In genomic region chr17:82031885-82032627, GRCh38 we compare ENCODE assay signal across 8 cellular contexts. TPM values are rescaled to one million over a fixed set of nuclear protein-coding genes. Genes with fewer than 3 reads are reported as not detected.
A peak's percentile ranks its signal among the peaks of the same experiment; 100 is the strongest.
DNase-seq lines count a peak whose midpoint lies in the region; ATAC-seq and TF ChIP-seq lines count a peak whose summit lies in the region.

No MANE protein-coding gene starts in this region.

- TF ChIP-seq CTCF in WTC11 (IDR thresholded peaks at IDR 0.05) (no peak), sigmoid colon (IDR thresholded peaks at IDR 0.05) (no peak)

- no peak for TF ChIP-seq EP300 in sigmoid colon (IDR thresholded peaks at IDR 0.05)

- H3K9me3 Mint-ChIP-seq in WTC11 = no peaks in the 10 kb centered on the region

- H3K27ac Mint-ChIP-seq in WTC11 = no peak overlapping the region

- DNase-seq in COLO668 (lab: John Stamatoyannopoulos, UW; ENCODE audit: unreplicated experiment) (peak; percentile 63), HuH-7.5 (ENCODE audit: low spot score) (peak; percentile 84), WTC11 (ENCODE audit: low spot score) (peak; percentile 78), sigmoid colon (no peak), DMS79 (lab: John Stamatoyannopoulos, UW) (no peak)

- H3K4me1 Mint-ChIP-seq in WTC11 = peaks cover 16% of the 10 kb centered on the region

- peak overlapping the region; percentile 65 for H3K4me3 Mint-ChIP-seq in WTC11

- H3K36me3 ChIP-seq in sigmoid colon = no peaks in the 10 kb centered on the region

- H3K4me3 ChIP-seq in sigmoid colon = peak overlapping the region in 3 of 4 donors; percentile 35 to 58 (median 36)

- no peaks in the 10 kb centered on the region for H3K27me3 Mint-ChIP-seq in WTC11 (ENCODE audit: low read depth)

- POLR2A ChIA-PET in WTC11 (lab: Charles Lee) = interaction anchor here (0.8 to 0.9 kb wide), 2 partner anchors 12 to 50 kb away, joined by 3 read pairs; no protein-coding TSS in a partner anchor

- peaks cover 0 to 38% (median 36%) of the 10 kb centered on the region in 4 donors for H3K4me1 ChIP-seq in sigmoid colon

- H3K27me3 ChIP-seq in sigmoid colon = peaks cover 6 to 21% (median 18%) of the 10 kb centered on the region in 3 donors

- H3K27ac ChIP-seq in sigmoid colon = no peak overlapping the region

- CTCF ChIA-PET in WTC11 (lab: Charles Lee) = interaction anchor here (1.0 to 5.7 kb wide), 8 partner anchors 12 to 162 kb away, joined by 4 to 119 read pairs (median 20); partner anchors contain the start of genes CENPX, FASN, LRRC45 and MAFG

- H3K9me3 ChIP-seq in sigmoid colon = no peaks in the 10 kb centered on the region

- TF ChIP-seq POLR2A in sigmoid colon (IDR thresholded peaks at IDR 0.05) = no peak

- 10 to 12% methylated on average over 59 of the region's 59 CpGs for WGBS in sigmoid colon, 2 donors

- ATAC-seq in WTC11 = peak; percentile 66
- peak; percentile 54 for ATAC-seq in esophagus mucosa
- ATAC-seq in HG03469 (IDR thresholded peaks at IDR 0.05; ENCODE audit: unreplicated experiment) = no peak
- ATAC-seq in HG02885 (IDR thresholded peaks at IDR 0.05; ENCODE audit: poor library complexity, unreplicated experiment) = no peak

- H3K36me3 Mint-ChIP-seq in WTC11 = 0 out of 2 replicates have a peak, but pooled peaks cover 6% of the 10 kb centered on the region

- intact Hi-C loops in sigmoid colon (cut with DNase I) = no loop called here

TF ChIP-seq in WTC11, 78 proteins besides CTCF, POLR2A, EP300 and RAD21:
- TF ChIP-seq, protein P1, sequence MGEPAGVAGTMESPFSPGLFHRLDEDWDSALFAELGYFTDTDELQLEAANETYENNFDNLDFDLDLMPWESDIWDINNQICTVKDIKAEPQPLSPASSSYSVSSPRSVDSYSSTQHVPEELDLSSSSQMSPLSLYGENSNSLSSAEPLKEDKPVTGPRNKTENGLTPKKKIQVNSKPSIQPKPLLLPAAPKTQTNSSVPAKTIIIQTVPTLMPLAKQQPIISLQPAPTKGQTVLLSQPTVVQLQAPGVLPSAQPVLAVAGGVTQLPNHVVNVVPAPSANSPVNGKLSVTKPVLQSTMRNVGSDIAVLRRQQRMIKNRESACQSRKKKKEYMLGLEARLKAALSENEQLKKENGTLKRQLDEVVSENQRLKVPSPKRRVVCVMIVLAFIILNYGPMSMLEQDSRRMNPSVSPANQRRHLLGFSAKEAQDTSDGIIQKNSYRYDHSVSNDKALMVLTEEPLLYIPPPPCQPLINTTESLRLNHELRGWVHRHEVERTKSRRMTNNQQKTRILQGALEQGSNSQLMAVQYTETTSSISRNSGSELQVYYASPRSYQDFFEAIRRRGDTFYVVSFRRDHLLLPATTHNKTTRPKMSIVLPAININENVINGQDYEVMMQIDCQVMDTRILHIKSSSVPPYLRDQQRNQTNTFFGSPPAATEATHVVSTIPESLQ (CRISPR knock-in tag; IDR thresholded peaks at IDR 0.05) = no peak
- TF ChIP-seq HMGA2 (CRISPR knock-in tag; IDR thresholded peaks at IDR 0.05) = no peak
- no peak for TF ChIP-seq ZMAT4 (CRISPR knock-in tag; IDR thresholded peaks at IDR 0.05)
- TF ChIP-seq, protein P2, sequence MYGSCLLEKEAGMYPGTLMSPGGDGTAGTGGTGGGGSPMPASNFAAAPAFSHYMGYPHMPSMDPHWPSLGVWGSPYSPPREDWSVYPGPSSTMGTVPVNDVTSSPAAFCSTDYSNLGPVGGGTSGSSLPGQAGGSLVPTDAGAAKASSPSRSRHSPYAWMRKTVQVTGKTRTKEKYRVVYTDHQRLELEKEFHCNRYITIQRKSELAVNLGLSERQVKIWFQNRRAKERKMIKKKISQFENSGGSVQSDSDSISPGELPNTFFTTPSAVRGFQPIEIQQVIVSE (CRISPR knock-in tag; IDR thresholded peaks at IDR 0.05; ENCODE audit: borderline replicate concordance) = no peak
- TF ChIP-seq, protein P3, sequence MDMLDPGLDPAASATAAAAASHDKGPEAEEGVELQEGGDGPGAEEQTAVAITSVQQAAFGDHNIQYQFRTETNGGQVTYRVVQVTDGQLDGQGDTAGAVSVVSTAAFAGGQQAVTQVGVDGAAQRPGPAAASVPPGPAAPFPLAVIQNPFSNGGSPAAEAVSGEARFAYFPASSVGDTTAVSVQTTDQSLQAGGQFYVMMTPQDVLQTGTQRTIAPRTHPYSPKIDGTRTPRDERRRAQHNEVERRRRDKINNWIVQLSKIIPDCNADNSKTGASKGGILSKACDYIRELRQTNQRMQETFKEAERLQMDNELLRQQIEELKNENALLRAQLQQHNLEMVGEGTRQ (CRISPR knock-in tag; IDR thresholded peaks at IDR 0.05) = no peak
- TF ChIP-seq JAZF1 (CRISPR knock-in tag; IDR thresholded peaks at IDR 0.05) = no peak
- TF ChIP-seq SP1 (CRISPR knock-in tag; conservative IDR thresholded peaks at IDR 0.05) = no peak
- TF ChIP-seq, protein P4, sequence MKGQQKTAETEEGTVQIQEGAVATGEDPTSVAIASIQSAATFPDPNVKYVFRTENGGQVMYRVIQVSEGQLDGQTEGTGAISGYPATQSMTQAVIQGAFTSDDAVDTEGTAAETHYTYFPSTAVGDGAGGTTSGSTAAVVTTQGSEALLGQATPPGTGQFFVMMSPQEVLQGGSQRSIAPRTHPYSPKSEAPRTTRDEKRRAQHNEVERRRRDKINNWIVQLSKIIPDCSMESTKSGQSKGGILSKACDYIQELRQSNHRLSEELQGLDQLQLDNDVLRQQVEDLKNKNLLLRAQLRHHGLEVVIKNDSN (CRISPR knock-in tag; IDR thresholded peaks at IDR 0.05) = peak; percentile 31; the same call in 1 of the 2 replicates
- peak; percentile 68; the same call in 1 of the 2 replicates for TF ChIP-seq FOXP1 (CRISPR knock-in tag; IDR thresholded peaks at IDR 0.05; ENCODE audit: borderline replicate concordance)
- TF ChIP-seq HMGXB4 (CRISPR knock-in tag; IDR thresholded peaks at IDR 0.05) = 0 out of 2 replicates have a peak, but pooled peaks have one; percentile 56
- TF ChIP-seq, protein P5, sequence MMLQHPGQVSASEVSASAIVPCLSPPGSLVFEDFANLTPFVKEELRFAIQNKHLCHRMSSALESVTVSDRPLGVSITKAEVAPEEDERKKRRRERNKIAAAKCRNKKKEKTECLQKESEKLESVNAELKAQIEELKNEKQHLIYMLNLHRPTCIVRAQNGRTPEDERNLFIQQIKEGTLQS (CRISPR knock-in tag; conservative IDR thresholded peaks at IDR 0.05) = no peak
- TF ChIP-seq TP53 (CRISPR knock-in tag; IDR thresholded peaks at IDR 0.05) = no peak
- TF ChIP-seq MAX (CRISPR knock-in tag; IDR thresholded peaks at IDR 0.05) = peak; percentile 82
- no peak for TF ChIP-seq ATF1 (CRISPR knock-in tag; IDR thresholded peaks at IDR 0.05)
- TF ChIP-seq RELA (CRISPR knock-in tag; IDR thresholded peaks at IDR 0.05; ENCODE audit: borderline replicate concordance) = peak; percentile 43; the same call in 1 of the 2 replicates
- no peak for TF ChIP-seq NR2C2 (CRISPR knock-in tag; IDR thresholded peaks at IDR 0.05)

RNA-seq across cellular contexts. Expression of gene RAC3, which starts 0.6 kb away (rescaled TPM):
- total RNA-seq in WTC11 (2021) (135 to 163 TPM (median 138 TPM) in 3 replicates), esophagus mucosa (6.2 TPM), sigmoid colon (1 to 10 TPM in 3 of 4 donors, under 1 TPM in 1; 0.99 to 6.1 (median 2.8) TPM)
- polyA plus RNA-seq in sigmoid colon = 10 to 100 TPM in 1 of 3 donors, 1 to 10 TPM in 1, under 1 TPM in 1; 0.60 to 11.8 (median 2.8) TPM

RNA-seq across cellular contexts. Expression of gene DCXR, which starts 5.4 kb away (rescaled TPM):
- total RNA-seq in WTC11 (2021) (114 to 130 TPM (median 120 TPM) in 3 replicates), esophagus mucosa (138 TPM), sigmoid colon (10 to 100 TPM; 44.3 to 94.8 (median 86.3) TPM)
- polyA plus RNA-seq in sigmoid colon = 100 to 1,000 TPM; 130 to 163 (median 147) TPM

RNA-seq across cellular contexts. Expression of gene LRRC45, which starts 9.0 kb away (rescaled TPM):
- total RNA-seq in WTC11 (2021) = 30.5 to 38.1 TPM (median 32.5 TPM) in 3 replicates
- 8.4 TPM for total RNA-seq in esophagus mucosa
- 1 to 10 TPM; 5.3 to 8.8 (median 6.9) TPM for total RNA-seq in sigmoid colon
- polyA plus RNA-seq in sigmoid colon = 10 to 100 TPM in 1 of 3 donors, 1 to 10 TPM in 2; 6.6 to 28.6 (median 6.7) TPM

RNA-seq across cellular contexts. Expression of gene CENPX, which starts 9.4 kb away (rescaled TPM):
- 107 to 121 TPM (median 110 TPM) in 3 replicates for total RNA-seq in WTC11 (2021)
- total RNA-seq in esophagus mucosa = 71.8 TPM
- total RNA-seq in sigmoid colon = 100 to 1,000 TPM in 3 of 4 donors, 10 to 100 TPM in 1; 78.4 to 164 (median 124) TPM
- 100 to 1,000 TPM; 249 to 273 (median 258) TPM for polyA plus RNA-seq in sigmoid colon

RNA-seq across cellular contexts. Expression of gene RFNG, which starts 19.6 kb away (rescaled TPM):
- total RNA-seq in WTC11 (2021) (40.9 to 42.3 TPM (median 41.6 TPM) in 3 replicates), esophagus mucosa (21.6 TPM), sigmoid colon (10 to 100 TPM; 31.7 to 37.4 (median 33.7) TPM)
- polyA plus RNA-seq in sigmoid colon = 10 to 100 TPM; 13.6 to 38.6 (median 23.4) TPM

Comparison
In these comparisons a context has a peak if more than half of its experiments do, and no peak if none do; other contexts are left out.
1. DNase-seq: peak in COLO668 (single experiment), HuH-7.5 (single experiment) and WTC11 (single experiment); none in sigmoid colon (single experiment) and DMS79 (single experiment).
2. ATAC-seq: peak in WTC11 (single experiment) and esophagus mucosa (single experiment); none in HG03469 (single experiment) and HG02885 (single experiment).
3. RNA of gene RAC3, which starts 0.6 kb away (total RNA-seq): 135 to 163 TPM in WTC11; 6.2 TPM in esophagus mucosa (single experiment) and 0.99 to 6.1 TPM in sigmoid colon; every median in the first group is over 10 times any median in the second.